Comparison of ENCODE assay signal across 18 cellular contexts in the genomic region with DNA sequence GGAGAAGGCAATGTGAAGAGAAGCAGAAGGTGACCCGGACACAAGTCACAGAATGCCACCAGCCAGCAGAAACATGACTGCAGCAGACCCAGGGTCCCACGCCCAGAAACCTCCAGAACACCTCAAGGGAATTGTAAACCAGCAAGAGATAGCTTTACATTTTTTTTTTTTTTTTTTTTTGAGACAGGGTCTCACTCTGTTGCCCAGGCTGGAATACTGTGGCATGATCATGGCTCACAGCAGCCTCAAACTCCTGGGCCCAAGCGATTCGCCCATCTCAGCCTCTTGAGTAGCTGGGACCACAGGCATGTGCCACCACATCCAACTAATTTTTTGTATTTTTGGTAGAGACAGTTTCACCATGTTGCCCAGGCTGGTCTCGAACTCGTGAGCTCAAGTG. TPM values are rescaled to one million over a fixed set of nuclear protein-coding genes. Genes with fewer than 3 reads are reported as not detected.
DNase-seq lines count a peak whose midpoint lies in the region; ATAC-seq and TF ChIP-seq lines count a peak whose summit lies in the region.
"Had no signal": no experiment of that assay in that cellular context is flagged by ENCODE, and none has a peak within 500 bp of the region (broad histone marks: within the 10 kb centered on the region; RNA-seq: fewer than 3 reads in every experiment).

No MANE protein-coding gene starts in this region.

- peaks cover 29% of the 10 kb centered on the region for H3K9me3 Mint-ChIP-seq in stimulated activated memory B cell treated with anti-CD40 and anti-IgM and Interleukin-4, amounts not matched to agents 10 μg/mL and 1 μg/mL and 100 μg/mL, for 72 hours

- H3K4me1 Mint-ChIP-seq in stimulated activated memory B cell treated with anti-CD40 and anti-IgM and Interleukin-4, amounts not matched to agents 10 μg/mL and 1 μg/mL and 100 μg/mL, for 72 hours: no peaks in the 10 kb centered on the region
- H3K4me1 Mint-ChIP-seq: B cell had no signal

- no peak overlapping the region for H3K4me3 ChIP-seq in coronary artery
- H3K4me3 ChIP-seq: A549; BLaER1 treated with 17β-estradiol and CSF1 and Interleukin-3, amounts not matched to agents 10 nM and 100 nM had no signal

- no peak for ATAC-seq in stimulated activated memory B cell treated with anti-CD40 and anti-IgM and Interleukin-4, amounts not matched to agents 10 μg/mL and 1 μg/mL and 100 μg/mL, for 72 hours
- ATAC-seq: CD8-positive, alpha-beta T cell had no signal

- H3K27ac Mint-ChIP-seq in stimulated activated memory B cell treated with anti-CD40 and anti-IgM and Interleukin-4, amounts not matched to agents 10 μg/mL and 1 μg/mL and 100 μg/mL, for 72 hours: no peak overlapping the region
- H3K27ac Mint-ChIP-seq: B cell; CD4-positive, alpha-beta T cell; CD8-positive, alpha-beta T cell had no signal

- no peak for TF ChIP-seq CTCF in coronary artery (IDR thresholded peaks at IDR 0.05)

- H3K4me3 Mint-ChIP-seq in stimulated activated memory B cell treated with anti-CD40 and anti-IgM and Interleukin-4, amounts not matched to agents 10 μg/mL and 1 μg/mL and 100 μg/mL, for 72 hours: no peak overlapping the region
- H3K4me3 Mint-ChIP-seq: B cell; CD4-positive, alpha-beta T cell; CD8-positive, alpha-beta T cell had no signal

- no peak overlapping the region for H3K27ac ChIP-seq in coronary artery
- H3K27ac ChIP-seq: 22Rv1; A549; BLaER1 treated with 17β-estradiol and CSF1 and Interleukin-3, amounts not matched to agents 10 nM and 100 nM; C4-2B had no signal

- peaks cover 31% of the 10 kb centered on the region for H3K27me3 Mint-ChIP-seq in stimulated activated memory B cell treated with anti-CD40 and anti-IgM and Interleukin-4, amounts not matched to agents 10 μg/mL and 1 μg/mL and 100 μg/mL, for 72 hours

- peak; percentile 3 for DNase-seq in coronary artery (ENCODE audit: low spot score)
- peak; percentile 55 for DNase-seq in mesenteric fat pad (ENCODE audit: low spot score)
- peak; percentile 15 for DNase-seq in ureter (ENCODE audit: low spot score)
- no peak for DNase-seq in activated CD8-positive, alpha-beta memory T cell treated with anti-CD3 and anti-CD28 coated beads for 24 hours
- DNase-seq: AML-193; Caco-2; Calu3; CD4-positive, alpha-beta T cell; CD8-positive, alpha-beta T cell; DMS79 treated with DMSO at 0.1 percent for 48 hours; GF-D8 had no signal

- H3K36me3 Mint-ChIP-seq in stimulated activated memory B cell treated with anti-CD40 and anti-IgM and Interleukin-4, amounts not matched to agents 10 μg/mL and 1 μg/mL and 100 μg/mL, for 72 hours: no peaks in the 10 kb centered on the region
- H3K36me3 Mint-ChIP-seq: CD8-positive, alpha-beta T cell had no signal

RNA-seq across cellular contexts. Expression of a gene that starts 10.5 kb away (rescaled TPM):
- total RNA-seq in mesenteric fat pad (not detected), ureter (not detected)
- total RNA-seq: A172; B cell; Caco-2; CD4-positive, alpha-beta T cell; CD8-positive, alpha-beta T cell had no signal

RNA-seq across cellular contexts. Expression of a gene that starts 39.7 kb away (rescaled TPM):
- total RNA-seq in mesenteric fat pad (3.9 TPM), ureter (10.9 TPM)
